Comparison of ENCODE assay signal across 1 cellular context in genomic region chr1:147620543-147620942, GRCh38.
TF ChIP-seq lines count a peak whose summit lies in the region.

No MANE protein-coding gene starts in this region.

TF ChIP-seq in WTC11, 78 proteins besides CTCF, POLR2A, EP300 and RAD21 (continued from another document):
- TF ChIP-seq AR (CRISPR knock-in tag; IDR thresholded peaks at IDR 0.05), result no peak
- TF ChIP-seq MXD4 (CRISPR knock-in tag; IDR thresholded peaks at IDR 0.05; ENCODE audit: borderline replicate concordance), result no peak
- no peak for TF ChIP-seq KAT7 (CRISPR knock-in tag; IDR thresholded peaks at IDR 0.05; ENCODE audit: borderline replicate concordance)
- TF ChIP-seq NFE2L1 (CRISPR knock-in tag; IDR thresholded peaks at IDR 0.05), result no peak
- TF ChIP-seq ZNF138 (CRISPR knock-in tag; conservative IDR thresholded peaks at IDR 0.05), result no peak
- TF ChIP-seq ZNF263 (CRISPR knock-in tag; IDR thresholded peaks at IDR 0.05; ENCODE audit: low read depth), result no peak
- TF ChIP-seq ZNF232 (CRISPR knock-in tag; IDR thresholded peaks at IDR 0.05), result no peak
- no peak for TF ChIP-seq TEAD1 (CRISPR knock-in tag; IDR thresholded peaks at IDR 0.05)
- no peak for TF ChIP-seq ZNF532 (CRISPR knock-in tag; IDR thresholded peaks at IDR 0.05; ENCODE audit: borderline replicate concordance)
- TF ChIP-seq SOX15 (CRISPR knock-in tag; IDR thresholded peaks at IDR 0.05), result no peak
- no peak for TF ChIP-seq ZNF281 (CRISPR knock-in tag; IDR thresholded peaks at IDR 0.05)
- TF ChIP-seq TP53 (CRISPR knock-in tag; IDR thresholded peaks at IDR 0.05), result no peak
- no peak for TF ChIP-seq ATF1 (CRISPR knock-in tag; IDR thresholded peaks at IDR 0.05)
- TF ChIP-seq FOXP1 (CRISPR knock-in tag; IDR thresholded peaks at IDR 0.05; ENCODE audit: borderline replicate concordance), result no peak
